Comparison of ENCODE assay signal across 11 cellular contexts in the genomic region with DNA sequence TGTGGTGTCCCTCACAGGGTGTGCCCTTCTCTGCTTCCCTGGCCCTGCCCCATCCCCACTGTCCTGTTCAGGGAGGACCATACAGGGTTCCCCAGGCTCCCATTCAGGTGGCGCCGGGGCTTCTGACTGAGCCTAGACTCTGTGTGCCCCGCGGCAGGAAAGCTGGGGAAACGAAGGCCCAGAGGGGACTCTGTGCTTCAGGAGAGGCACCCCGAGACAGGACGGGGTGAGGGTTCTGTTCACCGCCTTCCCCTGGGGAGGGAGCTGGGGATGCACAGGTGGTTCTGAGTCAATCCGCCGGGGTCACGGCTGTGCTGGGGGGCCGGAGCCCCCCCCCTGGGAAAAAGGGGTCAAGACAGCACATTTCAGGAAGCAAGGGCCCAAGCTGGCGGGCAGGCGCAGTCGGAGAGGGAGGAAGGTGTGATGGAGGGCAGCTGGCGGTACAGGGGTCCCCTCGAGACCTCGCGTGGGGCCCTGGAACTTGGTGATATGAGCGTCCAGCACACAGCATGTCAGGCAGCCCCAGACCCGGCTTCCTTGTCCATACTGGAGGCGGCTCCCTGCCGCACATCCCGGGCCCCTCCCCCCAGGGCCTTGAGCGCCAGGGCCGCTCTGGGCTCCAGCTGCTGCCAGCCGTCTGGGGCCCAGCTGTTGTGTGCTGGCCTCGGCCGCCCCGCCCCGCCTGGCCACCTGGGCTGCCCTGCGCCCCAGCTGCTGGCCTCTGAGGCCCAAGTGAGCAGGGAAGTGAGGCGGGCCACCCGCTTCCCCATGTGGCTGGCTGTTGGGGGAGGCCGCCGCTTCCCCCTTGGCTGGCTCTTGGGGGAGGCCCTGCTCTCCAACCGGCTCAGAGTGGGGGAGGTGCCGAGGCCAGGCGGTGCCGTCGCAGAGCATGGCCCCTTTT. TPM values are rescaled to one million over a fixed set of nuclear protein-coding genes. Genes with fewer than 3 reads are reported as not detected.
DNase-seq lines count a peak whose midpoint lies in the region; ATAC-seq and TF ChIP-seq lines count a peak whose summit lies in the region.
"Had no signal": no experiment of that assay in that cellular context is flagged by ENCODE, and none has a peak within 500 bp of the region (broad histone marks: within the 10 kb centered on the region; RNA-seq: fewer than 3 reads in every experiment).

No MANE protein-coding gene starts in this region.

- intact Hi-C loops in Right ventricle myocardium inferior (cut with DNase I) (no loop called here), left colon (cut with DNase I, micrococcal nuclease) (loop anchor here in 1 of 2 donors (5.0 kb wide), 1 partner anchor 51 kb away; no protein-coding TSS in a partner anchor), vagina (cut with DNase I) (no loop called here)

- H3K9me3 Mint-ChIP-seq in T-cell: no peaks in the 10 kb centered on the region
- H3K9me3 Mint-ChIP-seq in activated CD4-positive, alpha-beta T cell treated with anti-CD3 and anti-CD28 coated beads, Interleukin-2, amount 10 ng/mL, durations not matched to agents 7 days and 5 days: no peaks in the 10 kb centered on the region
- H3K9me3 Mint-ChIP-seq: activated T-cell treated with anti-CD3 and anti-CD28 coated beads, Interleukin-2, amount 50 U/mL, for 72 hours; CD4-positive, CD25-positive, alpha-beta regulatory T cell had no signal

- no peak overlapping the region for H3K27ac Mint-ChIP-seq in T-cell
- no peak overlapping the region for H3K27ac Mint-ChIP-seq in activated CD4-positive, alpha-beta T cell treated with anti-CD3 and anti-CD28 coated beads, Interleukin-2, amount 10 ng/mL, durations not matched to agents 7 days and 5 days
- H3K27ac Mint-ChIP-seq: activated T-cell treated with anti-CD3 and anti-CD28 coated beads, Interleukin-2, amount 50 U/mL, for 72 hours had no signal

- H3K9me3 ChIP-seq in right atrium auricular region: no peaks in the 10 kb centered on the region
- H3K9me3 ChIP-seq in vagina: no peaks in the 10 kb centered on the region

- TF ChIP-seq CTCF in right atrium auricular region (IDR thresholded peaks at IDR 0.05) (no peak), vagina (IDR thresholded peaks at IDR 0.05) (no peak)

- DNase-seq in Right ventricle myocardium inferior (ENCODE audit: missing footprints) (peak; percentile 84), right atrium auricular region (ENCODE audit: low spot score) (no peak), T-cell (no peak), left colon (peak; percentile 66 to 80), vagina (ENCODE audit: extremely low spot score in 2 of 2) (no peak), DMS153 treated with DMSO at 0.1 percent for 48 hours (lab: John Stamatoyannopoulos, UW; ENCODE audit: unreplicated experiment) (no peak)
- no peak for DNase-seq in activated CD4-positive, alpha-beta T cell treated with anti-CD3 and anti-CD28 coated beads, Interleukin-2, amount 10 ng/mL, durations not matched to agents 7 days and 5 days
- DNase-seq: CD4-positive, CD25-positive, alpha-beta regulatory T cell; NCI-H2107 had no signal

- peaks cover 0 to 20% of the 10 kb centered on the region in 2 donors for H3K27me3 Mint-ChIP-seq in T-cell
- peaks cover 29% of the 10 kb centered on the region for H3K27me3 Mint-ChIP-seq in activated CD4-positive, alpha-beta T cell treated with anti-CD3 and anti-CD28 coated beads, Interleukin-2, amount 10 ng/mL, durations not matched to agents 7 days and 5 days

- ATAC-seq in Right ventricle myocardium inferior (peak; percentile 84), T-cell (replicated peaks in 1 of 4) (no peak), left colon (peak; percentile 80), GM19328 (IDR thresholded peaks at IDR 0.05; ENCODE audit: unreplicated experiment) (no peak)

- no peaks in the 10 kb centered on the region for H3K36me3 Mint-ChIP-seq in T-cell
- no peaks in the 10 kb centered on the region for H3K36me3 Mint-ChIP-seq in activated CD4-positive, alpha-beta T cell treated with anti-CD3 and anti-CD28 coated beads, Interleukin-2, amount 10 ng/mL, durations not matched to agents 7 days and 5 days (ENCODE audit: low read depth)
- H3K36me3 Mint-ChIP-seq: CD4-positive, CD25-positive, alpha-beta regulatory T cell had no signal

- peaks cover 0 to 25% of the 10 kb centered on the region in 2 donors for H3K4me1 ChIP-seq in right atrium auricular region
- peaks cover 26% of the 10 kb centered on the region for H3K4me1 ChIP-seq in vagina

- no peak for TF ChIP-seq POLR2A in vagina (IDR thresholded peaks at IDR 0.05)

- H3K27me3 ChIP-seq in right atrium auricular region (peaks cover 8 to 10% of the 10 kb centered on the region in 2 donors), vagina (peaks cover 4% of the 10 kb centered on the region)

- CTCF ChIA-PET in T-cell (lab: Charles Lee): interaction anchor here in 1 of 2 donors (1.5 kb wide), 1 partner anchor 53 kb away, joined by 5 read pairs; no protein-coding TSS in a partner anchor
- CTCF ChIA-PET in activated CD4-positive, alpha-beta T cell treated with anti-CD3 and anti-CD28 coated beads, Interleukin-2, amount 10 ng/mL, durations not matched to agents 7 days and 5 days (lab: Charles Lee): interaction anchor here (1.0 to 2.4 kb wide), 4 partner anchors 10 to 97 kb away, joined by 3 to 6 read pairs (median 4); a partner anchor contains a TSS

- peak overlapping the region in 2 of 3 donors; percentile 28 to 71 for H3K4me3 Mint-ChIP-seq in T-cell
- H3K4me3 Mint-ChIP-seq in activated CD4-positive, alpha-beta T cell treated with anti-CD3 and anti-CD28 coated beads, Interleukin-2, amount 10 ng/mL, durations not matched to agents 7 days and 5 days: no peak overlapping the region

- H3K36me3 ChIP-seq in right atrium auricular region (no peaks in the 10 kb centered on the region), vagina (no peaks in the 10 kb centered on the region)

- POLR2A ChIA-PET in T-cell (lab: Charles Lee): no interaction called here
- POLR2A ChIA-PET in activated CD4-positive, alpha-beta T cell treated with anti-CD3 and anti-CD28 coated beads, Interleukin-2, amount 10 ng/mL, durations not matched to agents 7 days and 5 days (lab: Charles Lee): no interaction called here

- H3K4me3 ChIP-seq in right atrium auricular region: no peak overlapping the region
- H3K4me3 ChIP-seq in vagina: no peak overlapping the region

- H3K27ac ChIP-seq in right atrium auricular region: no peak overlapping the region
- peak overlapping the region; percentile 66 for H3K27ac ChIP-seq in vagina

- peaks cover 18 to 29% (median 24%) of the 10 kb centered on the region in 3 donors for H3K4me1 Mint-ChIP-seq in T-cell
- peaks cover 16% of the 10 kb centered on the region for H3K4me1 Mint-ChIP-seq in activated CD4-positive, alpha-beta T cell treated with anti-CD3 and anti-CD28 coated beads, Interleukin-2, amount 10 ng/mL, durations not matched to agents 7 days and 5 days

RNA-seq across cellular contexts. Expression of a gene that starts 5.6 kb away (rescaled TPM):
- 0.89 TPM for total RNA-seq in Right ventricle myocardium inferior
- under 1 TPM in 1 of 2 donors, not detected in 1; 0.35 TPM for total RNA-seq in right atrium auricular region
- total RNA-seq in T-cell: under 1 TPM in 3 of 5 donors, not detected in 2; 0.13 to 0.33 (median 0.29) TPM
- not detected for total RNA-seq in left colon
- not detected for total RNA-seq in vagina
- total RNA-seq in activated CD4-positive, alpha-beta T cell treated with anti-CD3 and anti-CD28 coated beads, Interleukin-2, amount 10 ng/mL, durations not matched to agents 7 days and 5 days: under 1 TPM; 0.23 to 0.55 TPM
- total RNA-seq: CD4-positive, CD25-positive, alpha-beta regulatory T cell had no signal

RNA-seq across cellular contexts. Expression of a gene that starts 10.8 kb away (rescaled TPM):
- total RNA-seq in Right ventricle myocardium inferior: 25.5 TPM
- total RNA-seq in right atrium auricular region: 10 to 100 TPM; 14.1 to 18.8 TPM
- 10 to 100 TPM; 34.6 to 49.7 (median 44.9) TPM for total RNA-seq in T-cell
- 10 to 100 TPM; 29.8 to 35.9 TPM for total RNA-seq in left colon
- total RNA-seq in vagina: 31.2 TPM
- 10 to 100 TPM; 34.0 to 37.6 TPM for total RNA-seq in activated CD4-positive, alpha-beta T cell treated with anti-CD3 and anti-CD28 coated beads, Interleukin-2, amount 10 ng/mL, durations not matched to agents 7 days and 5 days

RNA-seq across cellular contexts. Expression of a gene that starts 19.6 kb away (rescaled TPM):
- total RNA-seq in Right ventricle myocardium inferior: 3.7 TPM
- total RNA-seq in right atrium auricular region: 1 to 10 TPM in 1 of 2 donors, under 1 TPM in 1; 0.55 to 1.4 TPM
- total RNA-seq in T-cell: not detected
- under 1 TPM in 1 of 2 donors, not detected in 1; 0.17 TPM for total RNA-seq in left colon
- total RNA-seq in vagina: not detected
- not detected for total RNA-seq in activated CD4-positive, alpha-beta T cell treated with anti-CD3 and anti-CD28 coated beads, Interleukin-2, amount 10 ng/mL, durations not matched to agents 7 days and 5 days
- total RNA-seq: activated T-cell treated with anti-CD3 and anti-CD28 coated beads, Interleukin-2, amount 50 U/mL, for 72 hours; CD4-positive, CD25-positive, alpha-beta regulatory T cell had no signal

RNA-seq across cellular contexts. Expression of a gene that starts 29.5 kb away (rescaled TPM):
- total RNA-seq in Right ventricle myocardium inferior (6.2 TPM), right atrium auricular region (10 to 100 TPM in 1 of 2 donors, 1 to 10 TPM in 1; 8.3 to 10.2 TPM), T-cell (10 to 100 TPM in 2 of 5 donors, 1 to 10 TPM in 2, under 1 TPM in 1; 0.93 to 15.4 (median 8.2) TPM), left colon (10 to 100 TPM; 40.2 to 55.6 TPM), vagina (9.1 TPM)
- 10 to 100 TPM; 22.8 to 26.9 TPM for total RNA-seq in activated CD4-positive, alpha-beta T cell treated with anti-CD3 and anti-CD28 coated beads, Interleukin-2, amount 10 ng/mL, durations not matched to agents 7 days and 5 days

RNA-seq across cellular contexts. Expression of a gene that starts 39.1 kb away (rescaled TPM):
- total RNA-seq in Right ventricle myocardium inferior (26.2 TPM), right atrium auricular region (10 to 100 TPM; 21.8 to 26.5 TPM), T-cell (10 to 100 TPM; 10.6 to 24.8 (median 18.8) TPM), left colon (10 to 100 TPM; 17.8 to 19.7 TPM), vagina (18.9 TPM)
- 10 to 100 TPM; 15.8 to 20.2 TPM for total RNA-seq in activated CD4-positive, alpha-beta T cell treated with anti-CD3 and anti-CD28 coated beads, Interleukin-2, amount 10 ng/mL, durations not matched to agents 7 days and 5 days

Comparison
In these comparisons a context has a peak if more than half of its experiments do, and no peak if none do; other contexts are left out.
1. DNase-seq: peak in Right ventricle myocardium inferior (single experiment) and left colon (2 of 2); none in right atrium auricular region (single experiment), T-cell (0 of 34), vagina (0 of 2), DMS153 treated with DMSO at 0.1 percent for 48 hours (single experiment) and activated CD4-positive, alpha-beta T cell treated with anti-CD3 and anti-CD28 coated beads, Interleukin-2, amount 10 ng/mL, durations not matched to agents 7 days and 5 days (single experiment).
2. ATAC-seq: peak in Right ventricle myocardium inferior (single experiment) and left colon (single experiment); none in T-cell (0 of 4) and GM19328 (single experiment).